1 cellular context compared by ENCODE assay signal in genomic region chr2:46988733-46989481, GRCh38.
TF ChIP-seq lines count a peak whose summit lies in the region.

No MANE protein-coding gene starts in this region.

TF ChIP-seq in HepG2, 621 proteins besides CTCF, POLR2A, EP300 and RAD21 (continued from another document and continues in another):
- TF ChIP-seq JUNB (CRISPR knock-in tag; IDR thresholded peaks at IDR 0.05; ENCODE audit: borderline replicate concordance) (no peak), HHEX (CRISPR knock-in tag; IDR thresholded peaks at IDR 0.05) (no peak), ZNF276 (CRISPR knock-in tag; IDR thresholded peaks at IDR 0.05; ENCODE audit: low read depth) (0 out of 2 replicates have a peak, but pooled peaks have one; percentile 42), JUND (CRISPR knock-in tag; IDR thresholded peaks at IDR 0.05) (no peak), AHR (CRISPR knock-in tag; IDR thresholded peaks at IDR 0.05) (peak; percentile 46; the same call in 1 of the 2 replicates), ZNF720 (CRISPR knock-in tag; IDR thresholded peaks at IDR 0.05) (no peak), WIZ (CRISPR knock-in tag; IDR thresholded peaks at IDR 0.05) (no peak), ESRRA (CRISPR knock-in tag; IDR thresholded peaks at IDR 0.05; ENCODE audit: low read depth) (no peak), CREB1 (IDR thresholded peaks at IDR 0.05) (no peak), CREB1 (CRISPR knock-in tag; IDR thresholded peaks at IDR 0.05) (peak; percentile 65), ZFP36 (IDR thresholded peaks at IDR 0.05; ENCODE audit: borderline replicate concordance, low read depth, low read length, partially characterized antibody) (peak; percentile 45), ADNP (CRISPR knock-in tag; IDR thresholded peaks at IDR 0.05) (no peak), FOXP1 (IDR thresholded peaks at IDR 0.05) (no peak), FOXP1 (CRISPR knock-in tag; IDR thresholded peaks at IDR 0.05) (no peak), HOXA9 (CRISPR knock-in tag; IDR thresholded peaks at IDR 0.05; ENCODE audit: borderline replicate concordance) (no peak), NFE2L2 (IDR thresholded peaks at IDR 0.05; ENCODE audit: low read length) (no peak), TFE3 (CRISPR knock-in tag; IDR thresholded peaks at IDR 0.05) (no peak), KAT8 (CRISPR knock-in tag; IDR thresholded peaks at IDR 0.05) (peak; percentile 46; the same call in 1 of the 2 replicates), SNAPC5 (CRISPR knock-in tag; IDR thresholded peaks at IDR 0.05; ENCODE audit: borderline replicate concordance) (0 out of 2 replicates have a peak, but pooled peaks have one; percentile 34), ZFP36L1 (CRISPR knock-in tag; IDR thresholded peaks at IDR 0.05) (no peak), ZNF24 (IDR thresholded peaks at IDR 0.05) (no peak), ZNF326 (CRISPR knock-in tag; IDR thresholded peaks at IDR 0.05; ENCODE audit: borderline replicate concordance) (no peak), ZNF788 (CRISPR knock-in tag; IDR thresholded peaks at IDR 0.05; ENCODE audit: borderline replicate concordance) (no peak), ZNF670 (CRISPR knock-in tag; IDR thresholded peaks at IDR 0.05; ENCODE audit: borderline replicate concordance) (no peak), BRF2 (CRISPR knock-in tag; IDR thresholded peaks at IDR 0.05) (no peak), ZNF331 (CRISPR knock-in tag; IDR thresholded peaks at IDR 0.05) (peak; percentile 40; the same call in 1 of the 2 replicates), ZBTB49 (CRISPR knock-in tag; IDR thresholded peaks at IDR 0.05; ENCODE audit: borderline replicate concordance) (no peak), TRIM24 (CRISPR knock-in tag; IDR thresholded peaks at IDR 0.05) (no peak), ELF4 (CRISPR knock-in tag; IDR thresholded peaks at IDR 0.05; ENCODE audit: borderline replicate concordance) (no peak), ZNF44 (CRISPR knock-in tag; IDR thresholded peaks at IDR 0.05) (0 out of 2 replicates have a peak, but pooled peaks have one; percentile 57), BCLAF1 (IDR thresholded peaks at IDR 0.05) (no peak), HMGXB4 (CRISPR knock-in tag; IDR thresholded peaks at IDR 0.05; ENCODE audit: borderline replicate concordance in 1 of 2, low read depth in 1 of 2) (peak in 1 of 2 experiments; percentile 24; a peak in 1 of 4 replicates), ZBTB34 (CRISPR knock-in tag; IDR thresholded peaks at IDR 0.05) (peak; percentile 35; the same call in 1 of the 2 replicates), ARID4A (CRISPR knock-in tag; IDR thresholded peaks at IDR 0.05; ENCODE audit: borderline replicate concordance) (peak; percentile 32; the same call in 1 of the 2 replicates), CHCHD3 (CRISPR knock-in tag; IDR thresholded peaks at IDR 0.05) (no peak), ZNF546 (CRISPR knock-in tag; conservative IDR thresholded peaks at IDR 0.05) (no peak), ZNF629 (CRISPR knock-in tag; conservative IDR thresholded peaks at IDR 0.05) (0 out of 2 replicates have a peak, but pooled peaks have one; percentile 18), SNAI1 (CRISPR knock-in tag; IDR thresholded peaks at IDR 0.05; ENCODE audit: borderline replicate concordance) (no peak), SMARCE1 (IDR thresholded peaks at IDR 0.05; ENCODE audit: borderline replicate concordance) (no peak), ZNF282 (IDR thresholded peaks at IDR 0.05; ENCODE audit: partially characterized antibody) (no peak), SRSF1 (optimal IDR thresholded peaks at IDR 0.05; ENCODE audit: low read depth, low read length) (no peak), ZBTB7A (CRISPR knock-in tag; IDR thresholded peaks at IDR 0.05) (no peak), MED8 (CRISPR knock-in tag; IDR thresholded peaks at IDR 0.05; ENCODE audit: insufficient replicate concordance) (no peak), CREM (IDR thresholded peaks at IDR 0.05) (peak; percentile 23; the same call in 1 of the 2 replicates), CREM (CRISPR knock-in tag; IDR thresholded peaks at IDR 0.05) (no peak), CAMTA2 (CRISPR knock-in tag; IDR thresholded peaks at IDR 0.05; ENCODE audit: borderline replicate concordance) (no peak), ZNF749 (CRISPR knock-in tag; IDR thresholded peaks at IDR 0.05; ENCODE audit: borderline replicate concordance) (no peak), ZNF275 (CRISPR knock-in tag; IDR thresholded peaks at IDR 0.05; ENCODE audit: borderline replicate concordance) (no peak), SKI (IDR thresholded peaks at IDR 0.05; ENCODE audit: partially characterized antibody) (no peak), ZNF224 (CRISPR knock-in tag; IDR thresholded peaks at IDR 0.05) (no peak)
